ENCODE assay signal across 17 cellular contexts in the genomic region with DNA sequence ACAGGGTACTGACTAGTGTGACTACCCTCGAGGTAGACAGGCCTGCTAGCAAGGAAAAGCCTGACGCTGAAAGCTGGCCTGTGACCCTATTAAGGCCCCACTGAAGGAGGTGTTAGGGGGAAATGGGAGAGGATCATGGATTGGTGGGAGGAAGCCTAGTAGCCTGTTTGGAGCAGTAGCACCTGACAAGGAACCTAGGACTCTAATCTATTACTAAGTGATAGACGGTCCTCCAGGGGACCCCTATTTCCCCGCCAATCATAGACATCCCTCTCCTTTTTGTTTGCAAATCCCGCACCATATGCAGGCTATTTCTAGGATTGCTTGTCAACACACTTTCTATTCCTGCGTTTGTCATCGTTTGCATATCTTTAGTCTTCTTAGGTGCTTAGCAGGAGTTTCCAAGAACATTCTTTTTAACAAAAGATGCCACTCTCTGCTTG.
A peak's percentile ranks its signal among the peaks of the same experiment; 100 is the strongest.
DNase-seq lines count a peak whose midpoint lies in the region; ATAC-seq and TF ChIP-seq lines count a peak whose summit lies in the region.
"Had no signal": no experiment of that assay in that cellular context is flagged by ENCODE, and none has a peak within 500 bp of the region (broad histone marks: within the 10 kb centered on the region; RNA-seq: fewer than 3 reads in every experiment).

No MANE protein-coding gene starts in this region.

- peak overlapping the region; percentile 74 for H3K27ac ChIP-seq in HUES48 (ENCODE audit: low read depth, low read length)
- no peak overlapping the region for H3K27ac ChIP-seq in left ventricle myocardium inferior (replicated peaks)
- no peak overlapping the region for H3K27ac ChIP-seq in caudate nucleus (ENCODE audit: low read depth, low read length)
- H3K27ac ChIP-seq: BLaER1, SJCRH30 had no signal

- POLR2A ChIA-PET in WTC11 (lab: Charles Lee) = no interaction called here

- peak; percentile 12 for DNase-seq in WTC11 (ENCODE audit: low spot score)
- DNase-seq in iPS-NIHi7 (ENCODE audit: extremely low spot score) = peak; percentile 39
- DNase-seq in HK-2 (ENCODE audit: unreplicated experiment) = no peak
- no peak for DNase-seq in MG63
- DNase-seq in left ventricle myocardium inferior = no peak
- no peak for DNase-seq in caudate nucleus (lab: John Stamatoyannopoulos, UW)
- DNase-seq: CD8-positive, alpha-beta memory T cell; DMS 273 treated with DMSO at 0.1 percent for 48 hours; HCEC 1CT; NCI-H1930; NCI-H2171; NCI-H446 treated with DMSO at 0.1 percent for 48 hours; NCI-H748 treated with DMSO at 0.1 percent for 48 hours; SJCRH30; SW 1271 had no signal

- H3K4me1 Mint-ChIP-seq in WTC11 = peaks cover 24% of the 10 kb centered on the region
- H3K4me1 Mint-ChIP-seq: CD8-positive, alpha-beta memory T cell had no signal

- peaks cover 3% of the 10 kb centered on the region; the same call in 1 of the 2 replicates for H3K27me3 Mint-ChIP-seq in WTC11 (ENCODE audit: low read depth)
- H3K27me3 Mint-ChIP-seq: CD8-positive, alpha-beta memory T cell had no signal

- no peak overlapping the region for H3K9ac ChIP-seq in HUES48 (ENCODE audit: low read depth, low read length)
- H3K9ac ChIP-seq: BLaER1 had no signal

- peak; percentile 97 for ATAC-seq in WTC11

- H3K9me3 Mint-ChIP-seq in WTC11 = no peaks in the 10 kb centered on the region

- intact Hi-C loops in left ventricle myocardium inferior (cut with micrococcal nuclease) = no loop called here

- H3K27ac Mint-ChIP-seq in WTC11 = peak overlapping the region; percentile 54; the same call in 1 of the 2 replicates
- H3K27ac Mint-ChIP-seq: CD8-positive, alpha-beta memory T cell had no signal

- H3K36me3 ChIP-seq in HUES48 (ENCODE audit: control insufficient read depth, insufficient read depth, low read length) (no peaks in the 10 kb centered on the region), MG63 (no peaks in the 10 kb centered on the region), left ventricle myocardium inferior (no peaks in the 10 kb centered on the region)
- H3K36me3 ChIP-seq: BLaER1, SJCRH30 had no signal

- H3K4me3 ChIP-seq in HUES48 (ENCODE audit: low read depth, low read length) = no peak overlapping the region
- no peak overlapping the region; the same call in 1 of the 2 replicates for H3K4me3 ChIP-seq in MG63
- no peak overlapping the region for H3K4me3 ChIP-seq in left ventricle myocardium inferior
- H3K4me3 ChIP-seq: BLaER1, SJCRH30 had no signal

- peak overlapping the region; percentile 9; the same call in 1 of the 2 replicates for H3K4me3 Mint-ChIP-seq in WTC11
- H3K4me3 Mint-ChIP-seq: CD8-positive, alpha-beta memory T cell had no signal

- CTCF ChIA-PET in WTC11 (lab: Charles Lee) = no interaction called here

- H3K27me3 ChIP-seq in HUES48 (ENCODE audit: control insufficient read depth, insufficient read depth, low read length) (no peaks in the 10 kb centered on the region), MG63 (no peaks in the 10 kb centered on the region), left ventricle myocardium inferior (ENCODE audit: low read depth) (no peaks in the 10 kb centered on the region)
- H3K27me3 ChIP-seq: BLaER1, SJCRH30 had no signal

- TF ChIP-seq CTCF in WTC11 (IDR thresholded peaks at IDR 0.05) = no peak
- no peak for TF ChIP-seq CTCF in left ventricle myocardium inferior (IDR thresholded peaks at IDR 0.05; ENCODE audit: borderline replicate concordance)

- 0 out of 2 replicates have a peak, but pooled peaks cover 4% of the 10 kb centered on the region for H3K36me3 Mint-ChIP-seq in WTC11
- H3K36me3 Mint-ChIP-seq: CD8-positive, alpha-beta memory T cell had no signal

- no peaks in the 10 kb centered on the region for H3K9me3 ChIP-seq in HUES48 (ENCODE audit: control insufficient read depth, insufficient read depth, low read length)
- no peaks in the 10 kb centered on the region for H3K9me3 ChIP-seq in MG63
- H3K9me3 ChIP-seq in left ventricle myocardium inferior (replicated peaks) = peaks cover 8% of the 10 kb centered on the region
- H3K9me3 ChIP-seq: BLaER1, SJCRH30 had no signal

- H3K4me1 ChIP-seq in HUES48 (ENCODE audit: control insufficient read depth, insufficient read depth, low read length) = peaks cover 22% of the 10 kb centered on the region
- H3K4me1 ChIP-seq in left ventricle myocardium inferior = no peaks in the 10 kb centered on the region
- H3K4me1 ChIP-seq: BLaER1, SJCRH30 had no signal

TF ChIP-seq in WTC11, 78 proteins besides CTCF, POLR2A, EP300 and RAD21:
- TF ChIP-seq SMAD4 (CRISPR knock-in tag; IDR thresholded peaks at IDR 0.05) = no peak
- TF ChIP-seq FOXJ3 (CRISPR knock-in tag; IDR thresholded peaks at IDR 0.05; ENCODE audit: borderline replicate concordance) = no peak

Comparison
In these comparisons a context has a peak if more than half of its experiments do, and no peak if none do; other contexts are left out.
1. DNase-seq: peak in WTC11 (single experiment) and iPS-NIHi7 (single experiment); none in HK-2 (single experiment), MG63 (single experiment), left ventricle myocardium inferior (single experiment) and caudate nucleus (0 of 61).